In the genomic region with DNA sequence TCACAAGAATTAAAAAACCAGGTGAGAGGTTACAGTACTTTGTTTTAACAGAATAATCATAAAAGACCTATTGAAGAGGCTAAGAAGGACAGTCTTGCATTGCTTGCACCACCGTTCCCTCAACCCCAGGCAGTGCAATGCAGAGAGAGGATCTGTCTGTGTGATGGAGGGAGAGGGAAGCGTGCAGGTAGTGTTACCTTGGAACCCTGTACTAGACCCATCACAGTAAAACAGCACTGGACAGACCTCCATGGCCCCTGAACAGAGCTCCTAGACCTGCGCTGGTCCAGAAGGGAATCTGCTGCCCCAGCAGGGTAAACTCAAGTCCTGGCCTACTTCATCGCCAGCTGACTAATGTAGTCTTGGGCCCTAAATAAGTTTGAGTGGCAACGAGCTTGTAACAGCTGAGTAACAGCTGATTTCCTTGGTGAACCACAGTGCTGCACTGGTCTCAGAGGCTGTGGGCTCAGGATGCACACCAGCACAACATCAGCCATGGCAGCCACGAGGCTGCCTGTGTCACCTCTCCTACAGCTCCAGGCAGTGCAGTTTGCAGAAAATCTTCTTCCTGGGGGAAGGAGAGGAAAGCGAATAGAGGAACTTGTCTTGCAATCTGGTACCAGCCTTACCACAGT, we compare ENCODE assay signal across 23 cellular contexts.
"Had no signal": no experiment of that assay in that cellular context is flagged by ENCODE, and none has a peak within 500 bp of the region (broad histone marks: within the 10 kb centered on the region; RNA-seq: fewer than 3 reads in every experiment).

No MANE protein-coding gene starts in this region.

- H3K4me3 ChIP-seq: coronary artery, dorsolateral prefrontal cortex, left lung, lung, tibial nerve had no signal

- ATAC-seq: activated T-cell treated with anti-CD3 and anti-CD28 coated beads, Interleukin-2, amount 50 U/mL, for 72 hours; left lung; sciatic nerve had no signal

- H3K4me1 ChIP-seq: left lung, tibial nerve had no signal

- DNase-seq: activated CD4-positive, alpha-beta T cell treated with anti-CD3 and anti-CD28 coated beads for 4 hours; activated CD4-positive, alpha-beta T cell treated with anti-CD3 and anti-CD28 coated beads, Interleukin-2, amount 50 U/mL, for 4 hours; activated naive CD4-positive, alpha-beta T cell; activated naive CD8-positive, alpha-beta T cell treated with anti-CD3 and anti-CD28 coated beads, Interleukin-2, amount 10 ng/mL, durations not matched to agents 7 days and 5 days; activated T-cell treated with anti-CD3 and anti-CD28 coated beads for 4 hours; activated T-cell treated with anti-CD3 and anti-CD28 coated beads, Interleukin-2, amount 50 U/mL, for 72 hours; amniotic stem cell; brain microvascular endothelial cell; dorsolateral prefrontal cortex; effector memory CD4-positive, alpha-beta T cell; kidney glomerular epithelial cell; left lung; mesendoderm; small intestine; stimulated activated CD4-positive, alpha-beta T cell treated with anti-CD3 and anti-CD28 coated beads, Interleukin-4, amount 100 ng/mL, for 24 hours; stimulated activated naive B cell treated with anti-CD40 and anti-IgM and Interleukin-4, amounts not matched to agents 10 μg/mL and 1 μg/mL and 100 μg/mL, for 72 hours; T-helper 9 cell had no signal

- H3K27me3 ChIP-seq: brain microvascular endothelial cell, dorsolateral prefrontal cortex, left lung, neutrophil, tibial nerve had no signal

- H3K9me3 ChIP-seq: left lung, neutrophil had no signal

- H3K27ac ChIP-seq: brain microvascular endothelial cell, coronary artery, dorsolateral prefrontal cortex, left lung, neutrophil, tibial nerve, VCaP had no signal

- H3K36me3 ChIP-seq: brain microvascular endothelial cell, left lung, neutrophil, tibial nerve had no signal
